Comparison of ENCODE assay signal across 14 cellular contexts in genomic region chr7:116339564-116339963, GRCh38.
A peak's percentile ranks its signal among the peaks of the same experiment; 100 is the strongest.
DNase-seq lines count a peak whose midpoint lies in the region; ATAC-seq, FAIRE-seq and TF ChIP-seq lines count a peak whose summit lies in the region.
"Had no signal": no experiment of that assay in that cellular context is flagged by ENCODE, and none has a peak within 500 bp of the region (broad histone marks: within the 10 kb centered on the region; RNA-seq: fewer than 3 reads in every experiment).

No MANE protein-coding gene starts in this region.

- 21% methylated on average over 3 of the region's 3 CpGs for WGBS in liver
- 18% methylated on average over 3 of the region's 3 CpGs for WGBS in urinary bladder

- peaks cover 0 to 6% (median 3%) of the 10 kb centered on the region in 5 donors for H3K27me3 Mint-ChIP-seq in naive thymus-derived CD8-positive, alpha-beta T cell

- H3K27ac ChIP-seq in liver (ENCODE audit: low read depth in 1 of 2, low read length in 2 of 2) (no peak overlapping the region), urinary bladder (ENCODE audit: low read depth) (peak overlapping the region; percentile 23)
- H3K27ac ChIP-seq: 22Rv1 had no signal

- no peak for FAIRE-seq in bronchial epithelial cell (lab: Jason Lieb, UNC)

- H3K9me3 Mint-ChIP-seq in naive thymus-derived CD8-positive, alpha-beta T cell: no peaks in the 10 kb centered on the region
- H3K9me3 Mint-ChIP-seq: activated naive CD4-positive, alpha-beta T cell treated with anti-CD3 and anti-CD28 coated beads, Interleukin-2, amount 50 U/mL, for 24 hours had no signal

- POLR2A ChIA-PET in naive thymus-derived CD8-positive, alpha-beta T cell (lab: Charles Lee): no interaction called here

- no peak overlapping the region for H3K27ac Mint-ChIP-seq in naive thymus-derived CD8-positive, alpha-beta T cell
- H3K27ac Mint-ChIP-seq: activated naive CD4-positive, alpha-beta T cell treated with anti-CD3 and anti-CD28 coated beads, Interleukin-2, amount 50 U/mL, for 24 hours had no signal

- peak; percentile 50 to 63 for TF ChIP-seq RAD21 in liver (IDR thresholded peaks at IDR 0.05)

- H3K27me3 ChIP-seq in bronchial epithelial cell (ENCODE audit: control insufficient read depth, insufficient read depth, low read length) (no peaks in the 10 kb centered on the region), liver (ENCODE audit: control insufficient read depth in 4 of 4, insufficient read depth in 4 of 4, low read length in 3 of 4) (no peaks in the 10 kb centered on the region)

- no peaks in the 10 kb centered on the region for H3K36me3 Mint-ChIP-seq in naive thymus-derived CD8-positive, alpha-beta T cell
- H3K36me3 Mint-ChIP-seq: activated naive CD4-positive, alpha-beta T cell treated with anti-CD3 and anti-CD28 coated beads, Interleukin-2, amount 50 U/mL, for 24 hours had no signal

- H3K4me3 ChIP-seq in bronchial epithelial cell (ENCODE audit: low read depth, low read length) (no peak overlapping the region), liver (ENCODE audit: low read depth in 1 of 3, low read length in 3 of 3) (no peak overlapping the region), urinary bladder (ENCODE audit: low read depth, low read length) (no peak overlapping the region)

- H3K36me3 ChIP-seq in bronchial epithelial cell (ENCODE audit: control insufficient read depth, insufficient read depth, low read length) (no peaks in the 10 kb centered on the region), liver (ENCODE audit: control insufficient read depth in 4 of 4, insufficient read depth in 3 of 4, low read depth in 1 of 4, low read length in 3 of 4) (no peaks in the 10 kb centered on the region), urinary bladder (ENCODE audit: insufficient read depth) (no peaks in the 10 kb centered on the region)

- no peak for ATAC-seq in naive thymus-derived CD8-positive, alpha-beta T cell

- TF ChIP-seq CTCF in bronchial epithelial cell (IDR thresholded peaks at IDR 0.05; ENCODE audit: insufficient read depth, low read length, severe bottlenecking) (no peak), liver (IDR thresholded peaks at IDR 0.05; ENCODE audit: low read depth, low read length, missing input control) (no peak)

- H3K9me3 ChIP-seq in liver (ENCODE audit: control insufficient read depth in 4 of 4, low read length in 3 of 4): no peaks in the 10 kb centered on the region

- H3K4me1 Mint-ChIP-seq in naive thymus-derived CD8-positive, alpha-beta T cell: peaks cover 0 to 1% (median 0%) of the 10 kb centered on the region in 4 donors
- H3K4me1 Mint-ChIP-seq: activated naive CD4-positive, alpha-beta T cell treated with anti-CD3 and anti-CD28 coated beads, Interleukin-2, amount 50 U/mL, for 24 hours had no signal

- DNase-seq in DMS53 (lab: John Stamatoyannopoulos, UW) (peak; percentile 44), DMS53 treated with DMSO at 0.1 percent for 48 hours (lab: John Stamatoyannopoulos, UW; ENCODE audit: unreplicated experiment) (no peak), bronchial epithelial cell (ENCODE audit: low read depth) (peak; percentile 54), AG08396 (ENCODE audit: low spot score) (no peak), NCI-H774 (lab: John Stamatoyannopoulos, UW) (no peak)
- DNase-seq in naive thymus-derived CD8-positive, alpha-beta T cell: no peak
- DNase-seq: cortex of kidney, islet precursor cell, NCI-H1694, NCI-H748 treated with DMSO at 0.1 percent for 48 hours had no signal

- H3K4me3 Mint-ChIP-seq in naive thymus-derived CD8-positive, alpha-beta T cell: no peak overlapping the region
- H3K4me3 Mint-ChIP-seq: activated naive CD4-positive, alpha-beta T cell treated with anti-CD3 and anti-CD28 coated beads, Interleukin-2, amount 50 U/mL, for 24 hours had no signal

- H3K9ac ChIP-seq in liver (ENCODE audit: low read depth in 1 of 2, low read length in 2 of 2): no peak overlapping the region

- H3K4me1 ChIP-seq in liver (ENCODE audit: control insufficient read depth in 4 of 4, insufficient read depth in 4 of 4, low read length in 3 of 4) (peaks cover 3 to 12% (median 7%) of the 10 kb centered on the region in 4 donors), urinary bladder (ENCODE audit: insufficient read depth) (no peaks in the 10 kb centered on the region)

TF ChIP-seq in liver, 16 proteins besides CTCF, POLR2A, EP300 and RAD21:
- TF ChIP-seq NR2F2 (IDR thresholded peaks at IDR 0.05): no peak
- TF ChIP-seq RXRA (IDR thresholded peaks at IDR 0.05): peak; percentile 81 to 89
- TF ChIP-seq GABPA (IDR thresholded peaks at IDR 0.05 in 1 of 2, conservative IDR thresholded peaks at IDR 0.05 in 1 of 2): peak in 1 of 2 donors; percentile 29
- peak; percentile 94 for TF ChIP-seq SP1 (IDR thresholded peaks at IDR 0.05)
- peak; percentile 67 for TF ChIP-seq MAX (IDR thresholded peaks at IDR 0.05)
- TF ChIP-seq JUND (IDR thresholded peaks at IDR 0.05): peak; percentile 99
- TF ChIP-seq ZBTB33 (IDR thresholded peaks at IDR 0.05): peak; percentile 88
- TF ChIP-seq FOXA1 (IDR thresholded peaks at IDR 0.05): peak; percentile 86
- TF ChIP-seq TAF1 (conservative IDR thresholded peaks at IDR 0.05): no peak
- no peak for TF ChIP-seq EGR1 (IDR thresholded peaks at IDR 0.05; ENCODE audit: low read depth in 2 of 2)
- no peak for TF ChIP-seq REST (IDR thresholded peaks at IDR 0.05)
- TF ChIP-seq ATF3 (IDR thresholded peaks at IDR 0.05): peak; percentile 95
- peak; percentile 86 for TF ChIP-seq FOXA2 (IDR thresholded peaks at IDR 0.05)
- TF ChIP-seq HNF4G (IDR thresholded peaks at IDR 0.05): peak; percentile 70
- peak; percentile 63 for TF ChIP-seq YY1 (IDR thresholded peaks at IDR 0.05)
- TF ChIP-seq HNF4A (conservative IDR thresholded peaks at IDR 0.05): peak; percentile 94 to 95

Comparison
In these comparisons a context has a peak if more than half of its experiments do, and no peak if none do; other contexts are left out.
1. DNase-seq: peak in DMS53 (single experiment) and bronchial epithelial cell (single experiment); none in DMS53 treated with DMSO at 0.1 percent for 48 hours (single experiment), naive thymus-derived CD8-positive, alpha-beta T cell (0 of 10), AG08396 (single experiment) and NCI-H774 (single experiment).